Comparison of ENCODE assay signal across 21 cellular contexts in genomic region chr10:102412293-102412692, GRCh38. TPM values are rescaled to one million over a fixed set of nuclear protein-coding genes. Genes with fewer than 3 reads are reported as not detected.
"Had no signal": no experiment of that assay in that cellular context is flagged by ENCODE, and none has a peak within 500 bp of the region (broad histone marks: within the 10 kb centered on the region; RNA-seq: fewer than 3 reads in every experiment).

No MANE protein-coding gene starts in this region.

- H3K36me3 ChIP-seq: cardiac muscle cell, left lung, thyroid gland had no signal

- H3K27ac ChIP-seq: cardiac muscle cell, hepatocyte, left lung, parathyroid adenoma, thyroid gland had no signal

- H3K4me3 ChIP-seq: cardiac muscle cell, hepatocyte, left lung, thyroid gland had no signal

- H3K36me3 Mint-ChIP-seq: activated naive CD4-positive, alpha-beta T cell treated with anti-CD3 and anti-CD28 coated beads, Interleukin-2, amount 10 ng/mL, durations not matched to agents 7 days and 5 days; naive thymus-derived CD4-positive, alpha-beta T cell had no signal

- DNase-seq: activated CD4-positive, alpha-beta T cell treated with anti-CD3 and anti-CD28 coated beads, Interleukin-2, amount 50 U/mL, for 4 hours; activated effector memory CD4-positive, alpha-beta T cell treated with Interleukin-2 at 50 U/mL for 16 hours; foreskin melanocyte; immature natural killer cell; kidney glomerular epithelial cell; left lung; T1000; thyroid gland had no signal

- H3K9ac ChIP-seq: parathyroid adenoma had no signal

- ATAC-seq: left lung; naive thymus-derived CD4-positive, alpha-beta T cell; right cardiac atrium had no signal

- H3K4me3 Mint-ChIP-seq: activated B cell treated with CpG ODN at 0.5 μM for 24 hours had no signal

- H3K27ac Mint-ChIP-seq: activated B cell treated with CpG ODN at 0.5 μM for 24 hours; activated CD4-positive, alpha-beta T cell treated with anti-CD3 and anti-CD28 coated beads for 36 hours; activated naive CD4-positive, alpha-beta T cell treated with anti-CD3 and anti-CD28 coated beads, Interleukin-2, amount 10 ng/mL, durations not matched to agents 7 days and 5 days; activated T-cell treated with anti-CD3 and anti-CD28 coated beads, Interleukin-2, amount 50 U/mL, for 72 hours; immature natural killer cell had no signal

- H2AFZ ChIP-seq: hepatocyte, parathyroid adenoma had no signal

- H3K4me2 ChIP-seq: hepatocyte had no signal

- H3K79me2 ChIP-seq: hepatocyte, parathyroid adenoma had no signal

- H3K9me3 ChIP-seq: left lung, thyroid gland had no signal

- H3K9me3 Mint-ChIP-seq: activated B cell treated with CpG ODN at 0.5 μM for 24 hours; activated naive CD4-positive, alpha-beta T cell treated with anti-CD3 and anti-CD28 coated beads, Interleukin-2, amount 10 ng/mL, durations not matched to agents 7 days and 5 days; activated T-cell treated with anti-CD3 and anti-CD28 coated beads, Interleukin-2, amount 50 U/mL, for 72 hours had no signal

RNA-seq across cellular contexts. Expression of gene C10orf95, which starts 39.0 kb away (rescaled TPM):
- total RNA-seq: cardiac muscle cell, cerebellum, lung microvascular endothelial cell, right cardiac atrium, subcutaneous adipose tissue, urinary bladder had no signal
